In the genomic region with DNA sequence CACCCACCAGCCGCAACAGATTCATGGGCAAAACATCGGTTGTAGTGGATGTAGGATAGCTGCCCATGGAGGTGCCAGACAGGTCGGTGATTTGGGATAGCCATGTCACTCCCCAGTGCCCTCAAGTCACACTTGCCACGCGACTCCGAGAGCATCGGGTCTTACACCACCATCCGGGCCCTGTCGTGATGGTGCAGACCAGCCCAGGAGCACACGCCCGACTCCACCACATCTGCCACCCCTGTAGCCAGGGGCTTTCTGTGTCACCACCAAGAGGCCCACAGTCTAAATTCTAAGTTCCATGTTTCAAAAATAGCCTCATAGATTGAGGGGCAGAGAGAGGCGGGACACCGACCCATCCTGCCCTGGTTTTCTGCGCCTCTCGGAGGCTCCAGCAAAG, we compare ENCODE assay signal across 15 cellular contexts. TPM values are rescaled to one million over a fixed set of nuclear protein-coding genes. Genes with fewer than 3 reads are reported as not detected.
A peak's percentile ranks its signal among the peaks of the same experiment; 100 is the strongest.
DNase-seq lines count a peak whose midpoint lies in the region; ATAC-seq and TF ChIP-seq lines count a peak whose summit lies in the region.
"Had no signal": no experiment of that assay in that cellular context is flagged by ENCODE, and none has a peak within 500 bp of the region (broad histone marks: within the 10 kb centered on the region; RNA-seq: fewer than 3 reads in every experiment).

No MANE protein-coding gene starts in this region.

- H3K4me3 Mint-ChIP-seq in H9: peak overlapping the region in 1 of 2 experiments; percentile 58; a peak in 1 of 5 replicates
- H3K4me3 Mint-ChIP-seq: activated CD8-positive, alpha-beta memory T cell treated with anti-CD3 and anti-CD28 coated beads, Interleukin-2, amount 10 ng/mL, durations not matched to agents 7 days and 5 days; effector memory CD8-positive, alpha-beta T cell; naive thymus-derived CD4-positive, alpha-beta T cell; stimulated activated naive CD8-positive, alpha-beta T cell treated with anti-CD3 and anti-CD28 coated beads, Interleukin-15, Interleukin-2, amounts not matched to agents 100 ng/mL and 50 ng/mL, for 24 hours had no signal

- peaks cover 3% of the 10 kb centered on the region for H3K27me3 Mint-ChIP-seq in H9 (ENCODE audit: low read depth)

- no peaks in the 10 kb centered on the region for H3K9me3 ChIP-seq in H9 (ENCODE audit: control insufficient read depth, low read depth, low read length)
- no peaks in the 10 kb centered on the region for H3K9me3 ChIP-seq in ectodermal cell (ENCODE audit: control insufficient read depth, low read length)
- no peaks in the 10 kb centered on the region for H3K9me3 ChIP-seq in mesenchymal stem cell (ENCODE audit: control insufficient read depth, low read length)
- H3K9me3 ChIP-seq in skeletal muscle satellite cell (replicated peaks; ENCODE audit: low read length): no peaks in the 10 kb centered on the region

- H2BK120ac ChIP-seq in H9 (ENCODE audit: low read depth, low read length, poor library complexity, severe bottlenecking): no peak overlapping the region
- H2BK120ac ChIP-seq in mesenchymal stem cell (ENCODE audit: low read depth, low read length): no peak overlapping the region

- H3K14ac ChIP-seq in H9 (ENCODE audit: insufficient read depth, low read length): peak overlapping the region; percentile 80; the same call in 1 of the 2 replicates
- no peak overlapping the region for H3K14ac ChIP-seq in mesenchymal stem cell (ENCODE audit: low read length in 2 of 2)

- no peak overlapping the region for H3K56ac ChIP-seq in H9 (ENCODE audit: insufficient read length, low read depth, low read length)

- no peak overlapping the region for H3T11ph ChIP-seq in H9 (ENCODE audit: low read length)

- no peak for TF ChIP-seq CTCF in H9 (conservative IDR thresholded peaks at IDR 0.05)

- H3K27ac ChIP-seq in H9 (ENCODE audit: insufficient read length, low read depth, low read length) (no peak overlapping the region), ectodermal cell (ENCODE audit: insufficient read depth, low read depth, low read length, poor library complexity, severe bottlenecking) (peak overlapping the region; percentile 73), mesenchymal stem cell (ENCODE audit: low read length, poor library complexity, severe bottlenecking) (no peak overlapping the region)

- WGBS in H9 (ENCODE audit: extremely low coverage, insufficient read length, low lambda C conversion rate): no CpG with 5 or more reads among the region's 15 CpGs
- 70 to 72% methylated on average over 15 of the region's 15 CpGs for WGBS in ectodermal cell, 2 experiments
- WGBS in mesenchymal stem cell: 79% methylated on average over 15 of the region's 15 CpGs

- H3K36me3 Mint-ChIP-seq in H9 (ENCODE audit: insufficient read depth in 1 of 3, low read depth in 3 of 3): no peaks in the 10 kb centered on the region
- H3K36me3 Mint-ChIP-seq: activated CD8-positive, alpha-beta memory T cell treated with anti-CD3 and anti-CD28 coated beads, Interleukin-2, amount 10 ng/mL, durations not matched to agents 7 days and 5 days; naive thymus-derived CD4-positive, alpha-beta T cell had no signal

- H3K79me1 ChIP-seq in H9 (ENCODE audit: insufficient read depth, low read depth, low read length, poor library complexity, severe bottlenecking): no peaks in the 10 kb centered on the region
- no peaks in the 10 kb centered on the region for H3K79me1 ChIP-seq in mesenchymal stem cell (replicated peaks; ENCODE audit: low read length, poor library complexity, severe bottlenecking)

- H4K8ac ChIP-seq in H9 (replicated peaks; ENCODE audit: insufficient read length, low read depth, low read length) (no peak overlapping the region), mesenchymal stem cell (ENCODE audit: low read length) (no peak overlapping the region)

- H3K4me1 ChIP-seq in H9 (ENCODE audit: insufficient read depth, low read length) (peaks cover 4% of the 10 kb centered on the region; the same call in 1 of the 2 replicates), ectodermal cell (ENCODE audit: control insufficient read depth, insufficient read depth, low read length) (peaks cover 17% of the 10 kb centered on the region), mesenchymal stem cell (ENCODE audit: control insufficient read depth, insufficient read depth, low read depth, low read length) (peaks cover 5% of the 10 kb centered on the region), skeletal muscle satellite cell (ENCODE audit: control insufficient read depth, insufficient read depth, low read length) (peaks cover 5% of the 10 kb centered on the region)

- H2AFZ ChIP-seq in H9 (ENCODE audit: low read length) (no peak overlapping the region), mesenchymal stem cell (ENCODE audit: low read depth, low read length) (no peak overlapping the region)

- no peak overlapping the region for H3K4me3 ChIP-seq in ectodermal cell (ENCODE audit: insufficient read depth, low read depth, low read length)
- peak overlapping the region in 1 of 2 experiments; percentile 51 for H3K4me3 ChIP-seq in mesenchymal stem cell (ENCODE audit: insufficient read depth in 1 of 2, low read depth in 1 of 2, low read length in 2 of 2)
- peak overlapping the region; percentile 53 for H3K4me3 ChIP-seq in skeletal muscle satellite cell (ENCODE audit: low read length)

- H2BK5ac ChIP-seq in H9 (ENCODE audit: insufficient read length, low read length): no peak overlapping the region
- H2BK5ac ChIP-seq in mesenchymal stem cell (ENCODE audit: low read depth, low read length, poor library complexity, severe bottlenecking): no peak overlapping the region

- ATAC-seq in HG03139 (IDR thresholded peaks at IDR 0.05; ENCODE audit: unreplicated experiment): no peak
- ATAC-seq: effector memory CD8-positive, alpha-beta T cell had no signal

- H3K36me3 ChIP-seq in ectodermal cell (ENCODE audit: control insufficient read depth, insufficient read depth, low read length): no peaks in the 10 kb centered on the region
- H3K36me3 ChIP-seq in mesenchymal stem cell (ENCODE audit: control insufficient read depth in 1 of 2, insufficient read depth in 2 of 2, low read depth in 1 of 2, low read length in 2 of 2): no peaks in the 10 kb centered on the region
- no peaks in the 10 kb centered on the region for H3K36me3 ChIP-seq in skeletal muscle satellite cell (ENCODE audit: insufficient read depth, low read length)

- H2BK12ac ChIP-seq in H9 (ENCODE audit: insufficient read length, low read depth, low read length) (no peak overlapping the region), mesenchymal stem cell (ENCODE audit: low read length in 2 of 2) (no peak overlapping the region)

- no peaks in the 10 kb centered on the region for H3K79me2 ChIP-seq in H9 (ENCODE audit: insufficient read depth, low read length)

- no peak overlapping the region for H2BK20ac ChIP-seq in H9 (ENCODE audit: low read depth, low read length, poor library complexity, severe bottlenecking)

- H3K9ac ChIP-seq in H9 (ENCODE audit: extremely low read depth, insufficient read length, low read length) (no peak overlapping the region), mesenchymal stem cell (ENCODE audit: low read length) (peak overlapping the region; percentile 79), skeletal muscle satellite cell (ENCODE audit: low read depth, low read length) (peak overlapping the region; percentile 42)

- no peak overlapping the region for H4K5ac ChIP-seq in H9 (ENCODE audit: insufficient read length, low read depth, low read length)

- H3K27me3 ChIP-seq in H9 (ENCODE audit: insufficient read depth, low read length): no peaks in the 10 kb centered on the region
- H3K27me3 ChIP-seq in ectodermal cell (ENCODE audit: control insufficient read depth, insufficient read depth, low read length, poor library complexity, severe bottlenecking): no peaks in the 10 kb centered on the region
- peaks cover 36 to 77% of the 10 kb centered on the region in 2 experiments for H3K27me3 ChIP-seq in mesenchymal stem cell (ENCODE audit: control insufficient read depth in 1 of 2, insufficient read depth in 1 of 2, low read length in 2 of 2)
- peaks cover 9% of the 10 kb centered on the region for H3K27me3 ChIP-seq in skeletal muscle satellite cell (ENCODE audit: control insufficient read depth, insufficient read depth, low read length)

- H2BK15ac ChIP-seq in H9 (ENCODE audit: low read depth, low read length) (no peak overlapping the region), mesenchymal stem cell (ENCODE audit: low read depth, poor library complexity, severe bottlenecking) (no peak overlapping the region)

- no peaks in the 10 kb centered on the region for H3K9me3 Mint-ChIP-seq in H9
- H3K9me3 Mint-ChIP-seq: effector memory CD8-positive, alpha-beta T cell; stimulated activated naive CD8-positive, alpha-beta T cell treated with anti-CD3 and anti-CD28 coated beads, Interleukin-15, Interleukin-2, amounts not matched to agents 100 ng/mL and 50 ng/mL, for 24 hours had no signal

- H3K18ac ChIP-seq in H9 (ENCODE audit: insufficient read length, low read depth, low read length): peak overlapping the region; percentile 88
- no peak overlapping the region for H3K18ac ChIP-seq in mesenchymal stem cell (ENCODE audit: low read depth in 1 of 2, low read length in 2 of 2)

- DNase-seq in H9 (no peak), mesenchymal stem cell (no peak), COR-L47 (lab: John Stamatoyannopoulos, UW) (no peak), NCI-H128 (lab: John Stamatoyannopoulos, UW; ENCODE audit: unreplicated experiment) (no peak)
- no peak for DNase-seq in effector CD8-positive, alpha-beta T cell (lab: John Stamatoyannopoulos, UW)
- DNase-seq: activated CD8-positive, alpha-beta memory T cell treated with anti-CD3 and anti-CD28 coated beads, Interleukin-2, amount 10 ng/mL, durations not matched to agents 7 days and 5 days; effector memory CD8-positive, alpha-beta T cell; kidney glomerular epithelial cell; naive thymus-derived CD4-positive, alpha-beta T cell; OCI-M1; SW 1271 had no signal

- no peaks in the 10 kb centered on the region for H3K23me2 ChIP-seq in H9 (ENCODE audit: insufficient read length, low read depth, low read length, poor library complexity, severe bottlenecking)

- H4K20me1 ChIP-seq in H9 (ENCODE audit: control insufficient read depth, insufficient read depth, insufficient read length): no peaks in the 10 kb centered on the region

- no peak overlapping the region for H3K27ac Mint-ChIP-seq in H9
- H3K27ac Mint-ChIP-seq: activated CD8-positive, alpha-beta memory T cell treated with anti-CD3 and anti-CD28 coated beads, Interleukin-2, amount 10 ng/mL, durations not matched to agents 7 days and 5 days; effector memory CD8-positive, alpha-beta T cell; naive thymus-derived CD4-positive, alpha-beta T cell; stimulated activated naive CD8-positive, alpha-beta T cell treated with anti-CD3 and anti-CD28 coated beads, Interleukin-15, Interleukin-2, amounts not matched to agents 100 ng/mL and 50 ng/mL, for 24 hours had no signal

- H3K4me1 Mint-ChIP-seq in H9: peaks cover 8 to 29% of the 10 kb centered on the region in 2 experiments
- H3K4me1 Mint-ChIP-seq: activated CD8-positive, alpha-beta memory T cell treated with anti-CD3 and anti-CD28 coated beads, Interleukin-2, amount 10 ng/mL, durations not matched to agents 7 days and 5 days had no signal

- H3K4ac ChIP-seq in H9 (ENCODE audit: low read depth, low read length): no peak overlapping the region; the same call in 1 of the 2 replicates
- no peak overlapping the region for H3K4ac ChIP-seq in mesenchymal stem cell (ENCODE audit: low read depth in 1 of 2, low read length in 2 of 2)

- H4K91ac ChIP-seq in H9 (ENCODE audit: insufficient read length, low read depth, low read length) (no peak overlapping the region), mesenchymal stem cell (ENCODE audit: low read length) (no peak overlapping the region)

- H3K4me2 ChIP-seq in H9 (ENCODE audit: insufficient read depth, insufficient read length, low read length) (no peak overlapping the region), mesenchymal stem cell (ENCODE audit: low read length, poor library complexity, severe bottlenecking) (no peak overlapping the region), skeletal muscle satellite cell (ENCODE audit: low read length) (peak overlapping the region; percentile 75)

- H2AK5ac ChIP-seq in H9 (ENCODE audit: insufficient read length, low read length) (no peak overlapping the region), mesenchymal stem cell (ENCODE audit: low read length, severe bottlenecking) (no peak overlapping the region)

- H3K23ac ChIP-seq in H9 (ENCODE audit: insufficient read length, low read depth, low read length): no peak overlapping the region
- H3K23ac ChIP-seq in mesenchymal stem cell (ENCODE audit: low read length in 2 of 2): no peak overlapping the region

RNA-seq across cellular contexts. Expression of a gene that starts 18.0 kb away (rescaled TPM):
- total RNA-seq in H9 (2021): 0.29 and 0.39 TPM in 2 replicates
- polyA plus RNA-seq in ectodermal cell (2013, experiment 1 of 4): 0.52 TPM
- polyA plus RNA-seq in ectodermal cell (2013, experiment 2 of 4): 0.84 TPM
- polyA plus RNA-seq in ectodermal cell (2013, experiment 3 of 4): 0.64 TPM
- polyA plus RNA-seq in ectodermal cell (2013, experiment 4 of 4): 1.0 TPM
- not detected for polyA plus RNA-seq in mesenchymal stem cell (2013, experiment 1 of 2)
- not detected for polyA plus RNA-seq in mesenchymal stem cell (2013, experiment 2 of 2)
- total RNA-seq in skeletal muscle satellite cell (2012; rRNA removed): not detected in 2 replicates
- total RNA-seq: activated CD8-positive, alpha-beta memory T cell treated with anti-CD3 and anti-CD28 coated beads, Interleukin-2, amount 10 ng/mL, durations not matched to agents 7 days and 5 days; naive thymus-derived CD4-positive, alpha-beta T cell had no signal
- polyA plus RNA-seq: naive thymus-derived CD4-positive, alpha-beta T cell had no signal

RNA-seq across cellular contexts. Expression of a gene that starts 56.6 kb away (rescaled TPM):
- total RNA-seq in H9 (2021): 0.11 and 0.26 TPM in 2 replicates
- not detected for polyA plus RNA-seq in ectodermal cell (2013, experiment 1 of 4)
- not detected for polyA plus RNA-seq in ectodermal cell (2013, experiment 2 of 4)
- not detected for polyA plus RNA-seq in ectodermal cell (2013, experiment 3 of 4)
- polyA plus RNA-seq in ectodermal cell (2013, experiment 4 of 4): not detected
- not detected for polyA plus RNA-seq in mesenchymal stem cell (2013, experiment 1 of 2)
- not detected for polyA plus RNA-seq in mesenchymal stem cell (2013, experiment 2 of 2)
- total RNA-seq in skeletal muscle satellite cell (2012; rRNA removed): not detected in 2 replicates
- total RNA-seq: activated CD8-positive, alpha-beta memory T cell treated with anti-CD3 and anti-CD28 coated beads, Interleukin-2, amount 10 ng/mL, durations not matched to agents 7 days and 5 days had no signal
- polyA plus RNA-seq: naive thymus-derived CD4-positive, alpha-beta T cell had no signal
